ENCODE assay signal across 20 cellular contexts in the genomic region with DNA sequence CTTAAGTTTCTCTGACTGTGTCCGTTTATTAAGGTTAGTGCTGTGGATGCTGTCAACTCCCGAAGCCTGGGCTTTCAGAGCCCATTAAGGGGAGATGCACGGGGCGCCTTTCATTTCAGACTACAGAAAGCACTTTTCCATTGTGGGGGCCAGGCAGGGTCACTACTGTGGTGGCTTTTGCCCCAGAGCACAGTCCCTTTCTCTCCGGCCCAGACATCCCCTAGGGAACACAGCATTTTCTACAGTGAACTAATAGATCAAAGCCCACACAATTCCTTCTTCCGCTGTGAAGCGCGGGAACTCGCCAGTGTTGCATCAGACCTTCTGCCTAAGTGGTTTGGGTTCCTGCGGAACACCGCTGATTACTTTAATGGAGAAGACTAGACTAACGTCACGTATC. TPM values are rescaled to one million over a fixed set of nuclear protein-coding genes. Genes with fewer than 3 reads are reported as not detected.
"Had no signal": no experiment of that assay in that cellular context is flagged by ENCODE, and none has a peak within 500 bp of the region (broad histone marks: within the 10 kb centered on the region; RNA-seq: fewer than 3 reads in every experiment).

No MANE protein-coding gene starts in this region.

- DNase-seq: colonic mucosa; dermis blood vessel endothelial cell; effector CD4-positive, alpha-beta T cell; foreskin melanocyte; hippocampal formation; kidney glomerular epithelial cell; mesendoderm; naive thymus-derived CD4-positive, alpha-beta T cell; nephron progenitor cell; nucleus accumbens; ovary; right cardiac atrium; stimulated activated CD4-positive, alpha-beta T cell treated with anti-CD3 and anti-CD28 coated beads, Interleukin-4, amount 100 ng/mL, for 4 hours; stimulated activated naive CD4-positive, alpha-beta T cell; stomach; substantia nigra; upper lobe of left lung; uterus had no signal

RNA-seq across cellular contexts. Expression of gene MAP1LC3C, which starts 26.8 kb away (rescaled TPM):
- total RNA-seq: colonic mucosa; dermis blood vessel endothelial cell; liver; mononuclear cell; naive thymus-derived CD4-positive, alpha-beta T cell had no signal
